ENCODE assay signal across 14 cellular contexts in the genomic region with DNA sequence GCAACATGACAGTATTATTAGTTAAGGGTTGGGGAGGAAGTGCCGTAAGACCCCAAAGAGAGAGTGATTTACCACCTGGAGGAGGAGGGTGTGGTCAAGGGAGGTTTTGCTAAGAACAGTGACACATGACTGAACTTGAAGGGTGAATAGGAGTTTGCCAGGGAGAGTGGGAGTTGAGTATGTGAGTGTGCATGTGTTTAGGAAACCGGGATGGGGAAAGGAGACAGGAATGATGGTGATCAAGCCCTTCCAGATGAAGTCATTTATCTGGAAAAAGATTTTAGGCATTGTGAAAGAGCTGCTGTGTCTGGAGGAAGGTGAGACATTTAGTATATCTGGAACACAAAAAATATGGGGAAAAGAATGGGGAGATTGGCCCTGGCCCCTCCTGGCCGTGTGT. TPM values are rescaled to one million over a fixed set of nuclear protein-coding genes. Genes with fewer than 3 reads are reported as not detected.
"Had no signal": no experiment of that assay in that cellular context is flagged by ENCODE, and none has a peak within 500 bp of the region (broad histone marks: within the 10 kb centered on the region; RNA-seq: fewer than 3 reads in every experiment).

No MANE protein-coding gene starts in this region.

- H3K36me3 ChIP-seq: ascending aorta, cardiac muscle cell, esophagus squamous epithelium had no signal

- H3K27ac Mint-ChIP-seq: activated naive CD4-positive, alpha-beta T cell treated with anti-CD3 and anti-CD28 coated beads, Interleukin-2, amount 50 U/mL, for 72 hours; WTC11 had no signal

- H3K9me3 Mint-ChIP-seq: activated naive CD4-positive, alpha-beta T cell treated with anti-CD3 and anti-CD28 coated beads, Interleukin-2, amount 50 U/mL, for 72 hours; WTC11 had no signal

- ATAC-seq: activated naive CD4-positive, alpha-beta T cell treated with anti-CD3 and anti-CD28 coated beads, Interleukin-2, amount 50 U/mL, for 72 hours; left ventricle myocardium superior; right cardiac atrium; WTC11 had no signal

- H3K27ac ChIP-seq: ascending aorta, cardiac muscle cell, esophagus squamous epithelium had no signal

- H3K4me1 Mint-ChIP-seq: WTC11 had no signal

- H3K4me3 Mint-ChIP-seq: WTC11 had no signal

- H3K27me3 ChIP-seq: ascending aorta had no signal

- DNase-seq: activated CD4-positive, alpha-beta T cell treated with anti-CD3 and anti-CD28 coated beads for 48 hours; activated T-cell treated with anti-CD3 and anti-CD28 coated beads for 4 hours; esophagus squamous epithelium; left ventricle myocardium superior; right cardiac atrium; small intestine had no signal

- FAIRE-seq: colon, keratinocyte, small intestine, urothelium cell line had no signal

- H3K36me3 Mint-ChIP-seq: activated naive CD4-positive, alpha-beta T cell treated with anti-CD3 and anti-CD28 coated beads, Interleukin-2, amount 50 U/mL, for 72 hours; WTC11 had no signal

- H3K4me3 ChIP-seq: ascending aorta, cardiac muscle cell, esophagus squamous epithelium had no signal

- H3K9me3 ChIP-seq: ascending aorta, esophagus squamous epithelium had no signal

- H3K4me1 ChIP-seq: ascending aorta had no signal

RNA-seq across cellular contexts. Expression of gene IL10, which starts 28.1 kb away (rescaled TPM):
- total RNA-seq: cardiac muscle cell, WTC11 had no signal
- polyA plus RNA-seq: cardiac muscle cell, keratinocyte had no signal

RNA-seq across cellular contexts. Expression of gene IL19, which starts 29.8 kb away (rescaled TPM):
- total RNA-seq: activated CD8-positive, alpha-beta memory T cell treated with anti-CD3 and anti-CD28 coated beads for 36 hours; activated naive CD4-positive, alpha-beta T cell treated with anti-CD3 and anti-CD28 coated beads, Interleukin-2, amount 50 U/mL, for 72 hours; ascending aorta; cardiac muscle cell; left ventricle myocardium superior; right cardiac atrium; WTC11 had no signal
- polyA plus RNA-seq: cardiac muscle cell, keratinocyte, right cardiac atrium, small intestine had no signal
